21 cellular contexts compared by ENCODE assay signal in the genomic region with DNA sequence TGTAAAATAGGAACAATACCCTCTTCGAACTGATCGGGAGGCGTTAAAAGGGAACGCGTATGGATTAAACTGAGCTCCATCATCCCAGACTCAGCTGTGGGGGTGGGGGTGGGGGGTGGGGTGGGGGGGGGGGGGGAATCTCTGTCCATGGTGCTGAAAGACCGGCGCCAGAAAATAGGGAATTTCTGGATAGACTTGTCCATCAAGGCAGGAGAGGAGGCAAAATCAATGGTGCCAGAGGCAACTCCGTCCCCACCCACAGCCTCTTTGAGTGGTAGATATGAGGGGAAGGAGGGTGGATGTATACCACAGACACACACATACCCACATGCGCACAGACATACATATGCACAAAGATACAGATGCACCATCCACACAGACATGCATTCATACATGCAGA. TPM values are rescaled to one million over a fixed set of nuclear protein-coding genes. Genes with fewer than 3 reads are reported as not detected.
DNase-seq lines count a peak whose midpoint lies in the region; ATAC-seq and TF ChIP-seq lines count a peak whose summit lies in the region.
"Had no signal": no experiment of that assay in that cellular context is flagged by ENCODE, and none has a peak within 500 bp of the region (broad histone marks: within the 10 kb centered on the region; RNA-seq: fewer than 3 reads in every experiment).

No MANE protein-coding gene starts in this region.

- H3K27ac Mint-ChIP-seq in activated naive CD4-positive, alpha-beta T cell treated with anti-CD3 and anti-CD28 coated beads, Interleukin-2, amount 10 ng/mL, durations not matched to agents 7 days and 5 days: no peak overlapping the region
- no peak overlapping the region for H3K27ac Mint-ChIP-seq in activated naive CD4-positive, alpha-beta T cell treated with anti-CD3 and anti-CD28 coated beads, Interleukin-2, amount 50 U/mL, for 72 hours
- no peak overlapping the region for H3K27ac Mint-ChIP-seq in endodermal cell
- H3K27ac Mint-ChIP-seq: CD8-positive, alpha-beta memory T cell had no signal

- H3K36me3 Mint-ChIP-seq in activated naive CD4-positive, alpha-beta T cell treated with anti-CD3 and anti-CD28 coated beads, Interleukin-2, amount 10 ng/mL, durations not matched to agents 7 days and 5 days: peaks cover 3% of the 10 kb centered on the region
- H3K36me3 Mint-ChIP-seq in activated naive CD4-positive, alpha-beta T cell treated with anti-CD3 and anti-CD28 coated beads, Interleukin-2, amount 50 U/mL, for 72 hours: no peaks in the 10 kb centered on the region
- H3K36me3 Mint-ChIP-seq in endodermal cell (ENCODE audit: low read depth): peaks cover 4% of the 10 kb centered on the region

- DNase-seq in activated naive CD4-positive, alpha-beta T cell treated with anti-CD3 and anti-CD28 coated beads, Interleukin-2, amount 10 ng/mL, durations not matched to agents 7 days and 5 days: peak; percentile 18
- DNase-seq in activated naive CD4-positive, alpha-beta T cell treated with anti-CD3 and anti-CD28 coated beads, Interleukin-2, amount 50 U/mL, for 72 hours (ENCODE audit: low spot score in 2 of 2): no peak
- DNase-seq in endodermal cell (peak; percentile 65), NCI-H1105 (lab: John Stamatoyannopoulos, UW) (no peak)
- DNase-seq: 8988T; Calu3; CD8-positive, alpha-beta memory T cell; KG1; NCI-H1092 treated with DMSO at 0.1 percent for 48 hours; NCI-H146; NCI-H2029; NCI-H226; NCI-H510A treated with DMSO at 0.1 percent for 48 hours; NCI-H748 treated with DMSO at 0.1 percent for 48 hours; NK-92 treated with Interleukin-12 subunit alpha and Interleukin-12 subunit beta, amount 100 ng/mL, for 24 hours; Peyer's patch; T-helper 1 cell had no signal

- peak overlapping the region; percentile 45 for H3K4me3 ChIP-seq in endodermal cell (ENCODE audit: low read length)
- H3K4me3 ChIP-seq: Peyer's patch had no signal

- H3K36me3 ChIP-seq in endodermal cell (ENCODE audit: control insufficient read depth, insufficient read depth, low read length): no peaks in the 10 kb centered on the region

- peaks cover 15% of the 10 kb centered on the region for H3K27me3 Mint-ChIP-seq in activated naive CD4-positive, alpha-beta T cell treated with anti-CD3 and anti-CD28 coated beads, Interleukin-2, amount 10 ng/mL, durations not matched to agents 7 days and 5 days
- H3K27me3 Mint-ChIP-seq in endodermal cell (ENCODE audit: insufficient read depth): peaks cover 6% of the 10 kb centered on the region

- no peaks in the 10 kb centered on the region for H3K27me3 ChIP-seq in endodermal cell (ENCODE audit: control insufficient read depth, insufficient read depth, low read length, poor library complexity, severe bottlenecking)
- H3K27me3 ChIP-seq: Peyer's patch had no signal

- H3K9ac ChIP-seq in endodermal cell (ENCODE audit: extremely low read depth, low read length, poor library complexity, severe bottlenecking): no peak overlapping the region

- CTCF ChIA-PET in activated naive CD4-positive, alpha-beta T cell treated with anti-CD3 and anti-CD28 coated beads, Interleukin-2, amount 10 ng/mL, durations not matched to agents 7 days and 5 days (lab: Charles Lee): interaction anchor here (1.5 kb wide), 1 partner anchor 250 kb away, joined by 3 read pairs; no protein-coding TSS in a partner anchor

- H3K9me3 ChIP-seq in endodermal cell (ENCODE audit: control insufficient read depth, low read length): no peaks in the 10 kb centered on the region
- H3K9me3 ChIP-seq: Peyer's patch had no signal

- no peak overlapping the region for H3K4me3 Mint-ChIP-seq in activated naive CD4-positive, alpha-beta T cell treated with anti-CD3 and anti-CD28 coated beads, Interleukin-2, amount 10 ng/mL, durations not matched to agents 7 days and 5 days
- no peak overlapping the region for H3K4me3 Mint-ChIP-seq in endodermal cell
- H3K4me3 Mint-ChIP-seq: CD8-positive, alpha-beta memory T cell had no signal

- H3K4me1 ChIP-seq in endodermal cell (ENCODE audit: control insufficient read depth, insufficient read depth, low read length): peaks cover 6% of the 10 kb centered on the region

- WGBS in endodermal cell (ENCODE audit: insufficient coverage in 1 of 2, insufficient read length in 1 of 2), 2 experiments: 66% methylated on average over 3 of the region's 9 CpGs; no CpG with 5 or more reads in 1 of the 2 experiments

- no peak for TF ChIP-seq CTCF in endodermal cell (conservative IDR thresholded peaks at IDR 0.05)

- ATAC-seq in activated naive CD4-positive, alpha-beta T cell treated with anti-CD3 and anti-CD28 coated beads, Interleukin-2, amount 50 U/mL, for 72 hours: no peak
- no peak for ATAC-seq in HG03095 (IDR thresholded peaks at IDR 0.05; ENCODE audit: unreplicated experiment)
- no peak for ATAC-seq in GM19328 (IDR thresholded peaks at IDR 0.05; ENCODE audit: unreplicated experiment)

- no peaks in the 10 kb centered on the region for H3K9me3 Mint-ChIP-seq in activated naive CD4-positive, alpha-beta T cell treated with anti-CD3 and anti-CD28 coated beads, Interleukin-2, amount 10 ng/mL, durations not matched to agents 7 days and 5 days
- no peaks in the 10 kb centered on the region for H3K9me3 Mint-ChIP-seq in activated naive CD4-positive, alpha-beta T cell treated with anti-CD3 and anti-CD28 coated beads, Interleukin-2, amount 50 U/mL, for 72 hours
- H3K9me3 Mint-ChIP-seq in endodermal cell: no peaks in the 10 kb centered on the region
- H3K9me3 Mint-ChIP-seq: CD8-positive, alpha-beta memory T cell had no signal

- H3K27ac ChIP-seq in endodermal cell (ENCODE audit: low read depth, low read length): no peak overlapping the region
- H3K27ac ChIP-seq: C4-2B, Peyer's patch had no signal

- peaks cover 10% of the 10 kb centered on the region for H3K4me1 Mint-ChIP-seq in activated naive CD4-positive, alpha-beta T cell treated with anti-CD3 and anti-CD28 coated beads, Interleukin-2, amount 10 ng/mL, durations not matched to agents 7 days and 5 days
- H3K4me1 Mint-ChIP-seq in endodermal cell: peaks cover 28% of the 10 kb centered on the region

TF ChIP-seq in PFSK-1, 5 proteins besides CTCF, POLR2A, EP300 and RAD21:
- TF ChIP-seq, protein P1, sequence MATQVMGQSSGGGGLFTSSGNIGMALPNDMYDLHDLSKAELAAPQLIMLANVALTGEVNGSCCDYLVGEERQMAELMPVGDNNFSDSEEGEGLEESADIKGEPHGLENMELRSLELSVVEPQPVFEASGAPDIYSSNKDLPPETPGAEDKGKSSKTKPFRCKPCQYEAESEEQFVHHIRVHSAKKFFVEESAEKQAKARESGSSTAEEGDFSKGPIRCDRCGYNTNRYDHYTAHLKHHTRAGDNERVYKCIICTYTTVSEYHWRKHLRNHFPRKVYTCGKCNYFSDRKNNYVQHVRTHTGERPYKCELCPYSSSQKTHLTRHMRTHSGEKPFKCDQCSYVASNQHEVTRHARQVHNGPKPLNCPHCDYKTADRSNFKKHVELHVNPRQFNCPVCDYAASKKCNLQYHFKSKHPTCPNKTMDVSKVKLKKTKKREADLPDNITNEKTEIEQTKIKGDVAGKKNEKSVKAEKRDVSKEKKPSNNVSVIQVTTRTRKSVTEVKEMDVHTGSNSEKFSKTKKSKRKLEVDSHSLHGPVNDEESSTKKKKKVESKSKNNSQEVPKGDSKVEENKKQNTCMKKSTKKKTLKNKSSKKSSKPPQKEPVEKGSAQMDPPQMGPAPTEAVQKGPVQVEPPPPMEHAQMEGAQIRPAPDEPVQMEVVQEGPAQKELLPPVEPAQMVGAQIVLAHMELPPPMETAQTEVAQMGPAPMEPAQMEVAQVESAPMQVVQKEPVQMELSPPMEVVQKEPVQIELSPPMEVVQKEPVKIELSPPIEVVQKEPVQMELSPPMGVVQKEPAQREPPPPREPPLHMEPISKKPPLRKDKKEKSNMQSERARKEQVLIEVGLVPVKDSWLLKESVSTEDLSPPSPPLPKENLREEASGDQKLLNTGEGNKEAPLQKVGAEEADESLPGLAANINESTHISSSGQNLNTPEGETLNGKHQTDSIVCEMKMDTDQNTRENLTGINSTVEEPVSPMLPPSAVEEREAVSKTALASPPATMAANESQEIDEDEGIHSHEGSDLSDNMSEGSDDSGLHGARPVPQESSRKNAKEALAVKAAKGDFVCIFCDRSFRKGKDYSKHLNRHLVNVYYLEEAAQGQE (IDR thresholded peaks at IDR 0.05; ENCODE audit: insufficient read depth in 1 of 2, low read depth in 2 of 2, low read length in 2 of 2): peak; percentile 75 to 88
- TF ChIP-seq FOXP2 (optimal IDR thresholded peaks at IDR 0.05; ENCODE audit: borderline replicate concordance, extremely low read depth, extremely low read length, insufficient read depth): no peak

RNA-seq across cellular contexts. Expression of a gene that starts 37.4 kb away (rescaled TPM):
- 10 to 100 TPM; 32.2 to 32.5 TPM for total RNA-seq in activated naive CD4-positive, alpha-beta T cell treated with anti-CD3 and anti-CD28 coated beads, Interleukin-2, amount 50 U/mL, for 72 hours
- polyA plus RNA-seq in PFSK-1 (2012; ENCODE audit: insufficient read length, low read depth): 150 TPM
- 10 to 100 TPM; 42.1 to 43.7 TPM for total RNA-seq in endodermal cell
- 27.7 TPM for polyA plus RNA-seq in endodermal cell (2013, experiment 1 of 2)
- polyA plus RNA-seq in endodermal cell (2013, experiment 2 of 2): 26.5 TPM

RNA-seq across cellular contexts. Expression of a gene that starts 57.4 kb away (rescaled TPM):
- 10 to 100 TPM; 25.9 to 37.3 TPM for total RNA-seq in activated naive CD4-positive, alpha-beta T cell treated with anti-CD3 and anti-CD28 coated beads, Interleukin-2, amount 50 U/mL, for 72 hours
- 67.4 TPM for polyA plus RNA-seq in PFSK-1 (2012; ENCODE audit: insufficient read length, low read depth)
- total RNA-seq in endodermal cell: 10 to 100 TPM; 50.2 to 58.8 TPM
- 36.7 TPM for polyA plus RNA-seq in endodermal cell (2013, experiment 1 of 2)
- 31.4 TPM for polyA plus RNA-seq in endodermal cell (2013, experiment 2 of 2)

Comparison
In these comparisons a context has a peak if more than half of its experiments do, and no peak if none do; other contexts are left out.
1. DNase-seq: peak in activated naive CD4-positive, alpha-beta T cell treated with anti-CD3 and anti-CD28 coated beads, Interleukin-2, amount 10 ng/mL, durations not matched to agents 7 days and 5 days (single experiment) and endodermal cell (single experiment); none in activated naive CD4-positive, alpha-beta T cell treated with anti-CD3 and anti-CD28 coated beads, Interleukin-2, amount 50 U/mL, for 72 hours (0 of 2) and NCI-H1105 (single experiment).